Comparison of ENCODE assay signal across 8 cellular contexts in genomic region chr3:194141415-194142155, GRCh38. TPM values are rescaled to one million over a fixed set of nuclear protein-coding genes. Genes with fewer than 3 reads are reported as not detected.
DNase-seq lines count a peak whose midpoint lies in the region; ATAC-seq and TF ChIP-seq lines count a peak whose summit lies in the region.

No MANE protein-coding gene starts in this region.

- H3K36me3 ChIP-seq in aorta (ENCODE audit: control insufficient read depth in 1 of 2, insufficient read depth in 2 of 2, low read length in 1 of 2), result no peaks in the 10 kb centered on the region

- peaks cover 36% of the 10 kb centered on the region for H3K4me1 Mint-ChIP-seq in progenitor cell of endocrine pancreas (ENCODE audit: low read depth)

- no peaks in the 10 kb centered on the region for H3K9me3 ChIP-seq in aorta (ENCODE audit: control insufficient read depth, low read length)

- TF ChIP-seq CTCF in progenitor cell of endocrine pancreas (IDR thresholded peaks at IDR 0.05; ENCODE audit: unreplicated experiment), result no peak

- no peaks in the 10 kb centered on the region for H3K27me3 Mint-ChIP-seq in progenitor cell of endocrine pancreas

- intact Hi-C loops in left ventricle myocardium superior (cut with micrococcal nuclease), result loop anchor here (5.0 kb wide), 1 partner anchor 359 kb away; no protein-coding TSS in a partner anchor
- intact Hi-C loops in aorta (cut with DNase I), result no loop called here

- peak overlapping the region; percentile 14 to 44 for H3K4me3 ChIP-seq in aorta (ENCODE audit: low read length in 2 of 2)

- H3K4me1 ChIP-seq in aorta (ENCODE audit: control insufficient read depth in 1 of 2, insufficient read depth in 2 of 2, low read length in 2 of 2), result peaks cover 0 to 4% of the 10 kb centered on the region in 2 donors

- no peak overlapping the region for H3K4me3 Mint-ChIP-seq in progenitor cell of endocrine pancreas (ENCODE audit: low read depth)

- peak overlapping the region; percentile 87 to 91 for H3K27ac ChIP-seq in aorta (ENCODE audit: low read depth in 1 of 2, low read length in 2 of 2)

- DNase-seq in DMS153 (lab: John Stamatoyannopoulos, UW) (peak; percentile 86), LoVo (ENCODE audit: low spot score) (peak; percentile 82), SW480 (ENCODE audit: low spot score) (peak; percentile 94), anterior cingulate cortex (lab: John Stamatoyannopoulos, UW) (peak in 54 of 58 donors; percentile 37 to 90 (median 77)), left ventricle myocardium superior (peak; percentile 96), progenitor cell of endocrine pancreas (ENCODE audit: low spot score, unreplicated experiment) (peak; percentile 74), aorta (peak; percentile 94 to 96)

- no peaks in the 10 kb centered on the region for H3K9me3 Mint-ChIP-seq in progenitor cell of endocrine pancreas (ENCODE audit: low read depth)

- H3K36me3 Mint-ChIP-seq in progenitor cell of endocrine pancreas (ENCODE audit: insufficient read depth), result peaks cover 17% of the 10 kb centered on the region

- H3K27me3 ChIP-seq in aorta (ENCODE audit: control insufficient read depth in 1 of 2, insufficient read depth in 2 of 2, low read length in 1 of 2), result no peaks in the 10 kb centered on the region

- ATAC-seq in GM21723 (IDR thresholded peaks at IDR 0.05; ENCODE audit: unreplicated experiment), result peak; percentile 56
- ATAC-seq in left ventricle myocardium superior, result peak; percentile 81
- peak; percentile 86 for ATAC-seq in aorta (ENCODE audit: low FRiP score)

- 1% methylated on average over 35 to 65 of the region's 65 CpGs for WGBS in aorta, 2 donors

- H3K27ac Mint-ChIP-seq in progenitor cell of endocrine pancreas, result peak overlapping the region; percentile 65

RNA-seq across cellular contexts. Expression of gene HES1, which starts 5.6 kb away (rescaled TPM):
- total RNA-seq in left ventricle myocardium superior (13.4 TPM), progenitor cell of endocrine pancreas (129 and 142 TPM in 2 replicates), aorta (10 to 100 TPM; 37.8 to 51.9 TPM)
- 10 to 100 TPM; 22.5 to 28.2 TPM for polyA plus RNA-seq in aorta

Comparison
In these comparisons a context has a peak if more than half of its experiments do, and no peak if none do; other contexts are left out.
1. Peak in every context shown above with its lines: DNase-seq, ATAC-seq, H3K4me3 ChIP-seq and H3K27ac ChIP-seq.